ENCODE assay signal across 9 cellular contexts in the genomic region with DNA sequence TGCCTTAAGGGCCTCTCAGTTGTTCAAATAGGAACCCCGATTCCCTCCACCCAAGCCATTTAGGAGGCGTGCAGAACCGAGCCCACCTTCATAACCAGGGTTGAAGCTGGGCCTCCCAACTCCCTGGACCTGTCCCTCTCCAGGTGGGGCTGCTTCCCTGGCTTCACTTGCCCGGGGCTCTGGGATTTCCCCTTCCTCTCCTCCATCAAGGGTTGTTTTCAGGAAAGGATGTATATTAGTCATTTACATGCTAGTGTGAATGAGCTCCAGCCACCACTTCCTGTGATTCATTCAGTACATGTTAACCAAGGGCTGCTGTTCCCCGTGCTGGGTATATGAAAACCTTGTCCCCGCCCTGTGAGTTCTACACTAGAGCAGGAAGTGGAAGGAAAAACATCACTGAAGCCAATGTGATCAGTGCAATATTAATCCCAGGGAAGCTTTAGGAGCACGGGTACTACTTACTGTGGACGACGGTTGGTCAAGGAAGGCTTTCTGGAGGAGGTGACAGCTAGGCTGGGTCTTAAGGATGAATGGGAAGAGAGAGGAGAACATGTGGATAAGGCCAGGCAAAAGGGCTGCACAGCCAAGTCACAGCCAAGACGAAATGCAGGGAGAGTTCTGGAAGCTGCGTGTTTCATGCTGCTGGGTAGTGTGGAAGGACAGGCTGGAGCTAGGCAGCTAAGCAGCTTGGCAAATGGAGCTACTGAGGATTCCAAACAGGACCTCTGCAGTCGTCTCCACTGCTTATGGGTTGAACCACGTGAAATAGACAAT.
DNase-seq lines count a peak whose midpoint lies in the region; ATAC-seq and TF ChIP-seq lines count a peak whose summit lies in the region.
"Had no signal": no experiment of that assay in that cellular context is flagged by ENCODE, and none has a peak within 500 bp of the region (broad histone marks: within the 10 kb centered on the region; RNA-seq: fewer than 3 reads in every experiment).

No MANE protein-coding gene starts in this region.

- H3K4me3 ChIP-seq in epithelial cell of proximal tubule (ENCODE audit: low read depth, low read length) (peak overlapping the region; percentile 50), dorsolateral prefrontal cortex (peak overlapping the region in 3 of 59 donors; percentile 25 to 30 (median 29))
- H3K4me3 ChIP-seq: thyroid gland had no signal

- no peak for ATAC-seq in HG02981 (IDR thresholded peaks at IDR 0.05; ENCODE audit: unreplicated experiment)

- no peak for TF ChIP-seq CTCF in epithelial cell of proximal tubule (conservative IDR thresholded peaks at IDR 0.05; ENCODE audit: low read depth, low read length)
- no peak for TF ChIP-seq CTCF in dorsolateral prefrontal cortex (IDR thresholded peaks at IDR 0.05 in 54 of 56, conservative IDR thresholded peaks at IDR 0.05 in 2 of 56; ENCODE audit: low read depth in 1 of 56, partially characterized antibody in 56 of 56)

- peak; percentile 79 for DNase-seq in NK-92 treated with Interleukin-12 subunit alpha and Interleukin-12 subunit beta, amount 100 ng/mL, for 24 hours (lab: John Stamatoyannopoulos, UW)
- DNase-seq in NK-92 (lab: John Stamatoyannopoulos, UW; ENCODE audit: unreplicated experiment) = no peak
- DNase-seq in SW 1271 (lab: John Stamatoyannopoulos, UW) = peak; percentile 67 to 87
- peak; percentile 88 for DNase-seq in epithelial cell of proximal tubule (ENCODE audit: low read depth)
- DNase-seq in stimulated activated CD4-positive, alpha-beta T cell treated with anti-CD3 and anti-CD28 coated beads, Interleukin-4, amount 100 ng/mL, for 4 hours = peak; percentile 17 to 20
- DNase-seq in DMS 273 treated with DMSO at 0.1 percent for 48 hours (lab: John Stamatoyannopoulos, UW) = no peak
- DNase-seq in dorsolateral prefrontal cortex = no peak

- intact Hi-C loops in dorsolateral prefrontal cortex (cut with DNase I) = no loop called here

- H3K27me3 ChIP-seq in dorsolateral prefrontal cortex = peaks cover 0 to 37% (median 11%) of the 10 kb centered on the region in 45 donors
- H3K27me3 ChIP-seq: thyroid gland had no signal

- H3K27ac ChIP-seq in dorsolateral prefrontal cortex = no peak overlapping the region
- H3K27ac ChIP-seq: thyroid gland had no signal

Comparison
In these comparisons a context has a peak if more than half of its experiments do, and no peak if none do; other contexts are left out.
1. DNase-seq: peak in NK-92 treated with Interleukin-12 subunit alpha and Interleukin-12 subunit beta, amount 100 ng/mL, for 24 hours (single experiment), SW 1271 (2 of 2), epithelial cell of proximal tubule (single experiment) and stimulated activated CD4-positive, alpha-beta T cell treated with anti-CD3 and anti-CD28 coated beads, Interleukin-4, amount 100 ng/mL, for 4 hours (2 of 2); none in NK-92 (single experiment), DMS 273 treated with DMSO at 0.1 percent for 48 hours (single experiment) and dorsolateral prefrontal cortex (0 of 10).